Comparison of ENCODE assay signal across 1 cellular context in the genomic region with DNA sequence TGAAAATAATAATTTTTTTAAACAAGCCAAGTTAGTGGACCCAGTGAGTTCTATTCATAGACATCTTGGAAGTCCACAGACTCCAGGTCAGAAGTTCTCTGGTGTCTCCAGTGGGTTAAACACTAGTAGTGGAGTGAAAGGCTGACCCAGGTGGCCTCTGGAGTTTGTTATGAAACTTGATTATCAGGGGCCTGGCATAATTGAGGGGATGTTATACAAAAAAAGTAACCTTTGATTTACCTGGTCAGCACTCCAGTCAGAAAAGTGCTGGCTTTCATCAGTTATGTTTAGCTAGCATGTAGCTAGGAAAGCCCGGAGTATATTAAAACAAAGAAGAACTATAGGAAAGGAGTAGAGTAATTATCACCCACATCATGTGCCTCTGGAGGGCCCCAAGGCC.
TF ChIP-seq lines count a peak whose summit lies in the region.

No MANE protein-coding gene starts in this region.

TF ChIP-seq in IMR-90, 13 proteins besides CTCF, POLR2A, EP300 and RAD21:
- TF ChIP-seq SMC3 (IDR thresholded peaks at IDR 0.05; ENCODE audit: low read depth, low read length) (no peak), USF2 (IDR thresholded peaks at IDR 0.05; ENCODE audit: low read depth, low read length) (no peak), FOS (IDR thresholded peaks at IDR 0.05; ENCODE audit: low read depth, low read length) (no peak), RFX5 (IDR thresholded peaks at IDR 0.05; ENCODE audit: low read depth, low read length) (no peak)
